34 cellular contexts compared by ENCODE assay signal in the genomic region with DNA sequence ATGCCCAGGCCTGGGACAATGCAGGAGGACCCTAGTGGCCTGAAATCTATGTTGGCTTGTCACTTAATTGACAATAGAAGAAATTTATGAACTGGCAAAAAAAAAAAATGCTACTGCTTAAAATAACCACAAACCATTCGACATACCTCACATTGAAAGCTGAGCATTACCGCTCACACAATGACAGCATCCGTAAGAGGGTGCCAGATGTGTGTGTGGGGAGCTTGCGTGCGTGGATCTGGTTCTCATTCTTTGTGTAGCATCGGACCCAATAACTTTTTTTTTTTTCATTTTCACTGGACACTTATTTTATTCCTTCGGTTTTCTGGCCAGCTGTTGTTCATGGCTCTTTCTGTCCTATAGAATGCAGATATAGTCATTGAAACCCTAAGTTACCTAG.
"Had no signal": no experiment of that assay in that cellular context is flagged by ENCODE, and none has a peak within 500 bp of the region (broad histone marks: within the 10 kb centered on the region; RNA-seq: fewer than 3 reads in every experiment).

No MANE protein-coding gene starts in this region.

- H3K27me3 Mint-ChIP-seq: activated naive CD4-positive, alpha-beta T cell treated with anti-CD3 and anti-CD28 coated beads, Interleukin-2, amount 10 ng/mL, durations not matched to agents 7 days and 5 days; activated naive CD4-positive, alpha-beta T cell treated with anti-CD3 and anti-CD28 coated beads, Interleukin-2, amount 50 U/mL, for 24 hours; activated naive CD8-positive, alpha-beta T cell treated with anti-CD3 and anti-CD28 coated beads, Interleukin-2, amount 50 U/mL, for 24 hours; activated T-cell treated with anti-CD3 and anti-CD28 coated beads, Interleukin-2, amount 50 U/mL, for 24 hours; brain had no signal

- H3K27ac Mint-ChIP-seq: activated naive CD4-positive, alpha-beta T cell treated with anti-CD3 and anti-CD28 coated beads for 36 hours; activated naive CD4-positive, alpha-beta T cell treated with anti-CD3 and anti-CD28 coated beads, Interleukin-2, amount 10 ng/mL, durations not matched to agents 7 days and 5 days; activated naive CD4-positive, alpha-beta T cell treated with anti-CD3 and anti-CD28 coated beads, Interleukin-2, amount 50 U/mL, for 24 hours; activated naive CD4-positive, alpha-beta T cell treated with anti-CD3 and anti-CD28 coated beads, Interleukin-2, amount 50 U/mL, for 72 hours; activated naive CD8-positive, alpha-beta T cell; activated naive CD8-positive, alpha-beta T cell treated with anti-CD3 and anti-CD28 coated beads for 36 hours; activated naive CD8-positive, alpha-beta T cell treated with anti-CD3 and anti-CD28 coated beads, Interleukin-2, amount 10 ng/mL, durations not matched to agents 7 days and 5 days; activated naive CD8-positive, alpha-beta T cell treated with anti-CD3 and anti-CD28 coated beads, Interleukin-2, amount 50 U/mL, for 24 hours; activated T-cell treated with anti-CD3 and anti-CD28 coated beads, Interleukin-2, amount 50 U/mL, for 24 hours; activated T-cell treated with anti-CD3 and anti-CD28 coated beads, Interleukin-2, amount 50 U/mL, for 72 hours; activated T-helper 1 cell treated with anti-CD3 and anti-CD28 coated beads, Interleukin-12 subunit alpha, Interleukin-12 subunit beta, Interleukin-2, Interleukin-4 antibody, amounts not matched to agents 30 ng/mL and 10 ng/mL and 1 ng/mL, durations not matched to agents 14 hours and 24 hours and 36 hours; activated T-helper 17 cell treated with anti-CD3 and anti-CD28 coated beads, Interleukin-2, amount 50 U/mL, for 72 hours; activated T-helper 2 cell treated with anti-CD3 and anti-CD28 coated beads, Interferon-gamma antibody, Interleukin-2, Interleukin-4, amounts not matched to agents 10 μg/mL and 5 μg/mL and 100 μg/mL, durations not matched to agents 14 hours and 24 hours and 36 hours; brain had no signal

- H3K9me3 Mint-ChIP-seq: activated naive CD4-positive, alpha-beta T cell treated with anti-CD3 and anti-CD28 coated beads for 36 hours; activated naive CD4-positive, alpha-beta T cell treated with anti-CD3 and anti-CD28 coated beads, Interleukin-2, amount 10 ng/mL, durations not matched to agents 7 days and 5 days; activated naive CD4-positive, alpha-beta T cell treated with anti-CD3 and anti-CD28 coated beads, Interleukin-2, amount 50 U/mL, for 24 hours; activated naive CD4-positive, alpha-beta T cell treated with anti-CD3 and anti-CD28 coated beads, Interleukin-2, amount 50 U/mL, for 72 hours; activated naive CD8-positive, alpha-beta T cell treated with anti-CD3 and anti-CD28 coated beads for 36 hours; activated naive CD8-positive, alpha-beta T cell treated with anti-CD3 and anti-CD28 coated beads, Interleukin-2, amount 50 U/mL, for 24 hours; activated T-cell treated with anti-CD3 and anti-CD28 coated beads, Interleukin-2, amount 50 U/mL, for 24 hours; activated T-cell treated with anti-CD3 and anti-CD28 coated beads, Interleukin-2, amount 50 U/mL, for 4 hours; activated T-helper 1 cell treated with anti-CD3 and anti-CD28 coated beads, Interleukin-12 subunit alpha, Interleukin-12 subunit beta, Interleukin-2, Interleukin-4 antibody, amounts not matched to agents 30 ng/mL and 10 ng/mL and 1 ng/mL, durations not matched to agents 14 hours and 24 hours and 36 hours; activated T-helper 17 cell treated with anti-CD3 and anti-CD28 coated beads, Interleukin-2, amount 50 U/mL, for 72 hours; activated T-helper 2 cell treated with anti-CD3 and anti-CD28 coated beads, Interferon-gamma antibody, Interleukin-2, Interleukin-4, amounts not matched to agents 10 μg/mL and 5 μg/mL and 100 μg/mL, durations not matched to agents 14 hours and 24 hours and 36 hours; central memory CD8-positive, alpha-beta T cell had no signal

- H3K4me1 Mint-ChIP-seq: activated naive CD4-positive, alpha-beta T cell treated with anti-CD3 and anti-CD28 coated beads, Interleukin-2, amount 10 ng/mL, durations not matched to agents 7 days and 5 days; activated naive CD8-positive, alpha-beta T cell treated with anti-CD3 and anti-CD28 coated beads for 36 hours; activated naive CD8-positive, alpha-beta T cell treated with anti-CD3 and anti-CD28 coated beads, Interleukin-2, amount 10 ng/mL, durations not matched to agents 7 days and 5 days; activated naive CD8-positive, alpha-beta T cell treated with anti-CD3 and anti-CD28 coated beads, Interleukin-2, amount 50 U/mL, for 24 hours; brain; central memory CD8-positive, alpha-beta T cell had no signal

- H3K4me3 Mint-ChIP-seq: activated naive CD4-positive, alpha-beta T cell treated with anti-CD3 and anti-CD28 coated beads for 36 hours; activated naive CD4-positive, alpha-beta T cell treated with anti-CD3 and anti-CD28 coated beads, Interleukin-2, amount 10 ng/mL, durations not matched to agents 7 days and 5 days; activated naive CD4-positive, alpha-beta T cell treated with anti-CD3 and anti-CD28 coated beads, Interleukin-2, amount 50 U/mL, for 24 hours; activated naive CD8-positive, alpha-beta T cell; activated naive CD8-positive, alpha-beta T cell treated with anti-CD3 and anti-CD28 coated beads for 36 hours; activated naive CD8-positive, alpha-beta T cell treated with anti-CD3 and anti-CD28 coated beads, Interleukin-2, amount 10 ng/mL, durations not matched to agents 7 days and 5 days; activated naive CD8-positive, alpha-beta T cell treated with anti-CD3 and anti-CD28 coated beads, Interleukin-2, amount 50 U/mL, for 24 hours; activated T-cell treated with anti-CD3 and anti-CD28 coated beads, Interleukin-2, amount 50 U/mL, for 24 hours; activated T-cell treated with anti-CD3 and anti-CD28 coated beads, Interleukin-2, amount 50 U/mL, for 4 hours; activated T-cell treated with anti-CD3 and anti-CD28 coated beads, Interleukin-2, amount 50 U/mL, for 72 hours; activated T-helper 1 cell treated with anti-CD3 and anti-CD28 coated beads, Interleukin-12 subunit alpha, Interleukin-12 subunit beta, Interleukin-2, Interleukin-4 antibody, amounts not matched to agents 30 ng/mL and 10 ng/mL and 1 ng/mL, durations not matched to agents 14 hours and 24 hours and 36 hours; activated T-helper 17 cell treated with anti-CD3 and anti-CD28 coated beads, Interleukin-2, amount 50 U/mL, for 72 hours; brain; central memory CD8-positive, alpha-beta T cell had no signal

- ATAC-seq: activated naive CD4-positive, alpha-beta T cell treated with anti-CD3 and anti-CD28 coated beads, Interleukin-2, amount 50 U/mL, for 72 hours; activated naive CD8-positive, alpha-beta T cell treated with anti-CD3 and anti-CD28 coated beads, Interleukin-2, amount 50 U/mL, for 24 hours; activated T-cell treated with anti-CD3 and anti-CD28 coated beads, Interleukin-2, amount 50 U/mL, for 4 hours; activated T-cell treated with anti-CD3 and anti-CD28 coated beads, Interleukin-2, amount 50 U/mL, for 72 hours; activated T-helper 17 cell treated with anti-CD3 and anti-CD28 coated beads, Interleukin-2, amount 50 U/mL, for 72 hours; body of pancreas had no signal

- H3K36me3 Mint-ChIP-seq: activated naive CD4-positive, alpha-beta T cell treated with anti-CD3 and anti-CD28 coated beads, Interleukin-2, amount 10 ng/mL, durations not matched to agents 7 days and 5 days; activated naive CD4-positive, alpha-beta T cell treated with anti-CD3 and anti-CD28 coated beads, Interleukin-2, amount 50 U/mL, for 72 hours; activated naive CD8-positive, alpha-beta T cell treated with anti-CD3 and anti-CD28 coated beads, Interleukin-2, amount 10 ng/mL, durations not matched to agents 7 days and 5 days; brain had no signal

- DNase-seq: activated effector memory CD4-positive, alpha-beta T cell treated with anti-CD3 and anti-CD28 coated beads, Interleukin-2, amount 50 U/mL, for 16 hours; activated effector memory CD4-positive, alpha-beta T cell treated with Interleukin-2 at 50 U/mL for 16 hours; activated gamma-delta T cell; activated gamma-delta T cell treated with Interleukin-2 at 50 U/mL for 16 hours; activated naive CD4-positive, alpha-beta T cell; activated naive CD4-positive, alpha-beta T cell treated with anti-CD3 and anti-CD28 coated beads for 36 hours; activated naive CD4-positive, alpha-beta T cell treated with anti-CD3 and anti-CD28 coated beads, Interleukin-2, amount 10 ng/mL, durations not matched to agents 7 days and 5 days; activated naive CD4-positive, alpha-beta T cell treated with anti-CD3 and anti-CD28 coated beads, Interleukin-2, amount 50 U/mL, for 16 hours; activated naive CD4-positive, alpha-beta T cell treated with Interleukin-2 at 50 U/mL for 16 hours; activated naive CD8-positive, alpha-beta T cell treated with anti-CD3 and anti-CD28 coated beads for 36 hours; activated naive CD8-positive, alpha-beta T cell treated with anti-CD3 and anti-CD28 coated beads, Interleukin-2, amount 10 ng/mL, durations not matched to agents 7 days and 5 days; activated naive CD8-positive, alpha-beta T cell treated with anti-CD3 and anti-CD28 coated beads, Interleukin-2, amount 50 U/mL, for 24 hours; activated T-cell treated with anti-CD3 and anti-CD28 coated beads, Interleukin-2, amount 50 U/mL, for 1 hour; activated T-cell treated with anti-CD3 and anti-CD28 coated beads, Interleukin-2, amount 50 U/mL, for 24 hours; activated T-cell treated with anti-CD3 and anti-CD28 coated beads, Interleukin-2, amount 50 U/mL, for 4 hours; activated T-cell treated with anti-CD3 and anti-CD28 coated beads, Interleukin-2, amount 50 U/mL, for 48 hours; activated T-cell treated with anti-CD3 and anti-CD28 coated beads, Interleukin-2, amount 50 U/mL, for 72 hours; adrenal gland; amniotic stem cell; amygdala; anterior cingulate cortex; aorta; body of pancreas; brain microvascular endothelial cell; central memory CD4-positive, alpha-beta T cell; cerebellar nuclear complex had no signal
